ENCODE assay signal across 1 cellular context in genomic region chr6:15691250-15691869, GRCh38.
TF ChIP-seq lines count a peak whose summit lies in the region.

No MANE protein-coding gene starts in this region.

TF ChIP-seq in HepG2, 621 proteins besides CTCF, POLR2A, EP300 and RAD21 (continued from another document and continues in another):
- peak; percentile 75 for TF ChIP-seq ARID5B (CRISPR knock-in tag; IDR thresholded peaks at IDR 0.05)
- 0 out of 2 replicates have a peak, but pooled peaks have one; percentile 24 for TF ChIP-seq ZNF335 (CRISPR knock-in tag; IDR thresholded peaks at IDR 0.05)
- no peak for TF ChIP-seq FOXP4 (CRISPR knock-in tag; IDR thresholded peaks at IDR 0.05)
- no peak for TF ChIP-seq HOXA7 (CRISPR knock-in tag; IDR thresholded peaks at IDR 0.05)
- 0 out of 2 replicates have a peak, but pooled peaks have one; percentile 38 for TF ChIP-seq NFE2L2 (IDR thresholded peaks at IDR 0.05; ENCODE audit: low read length)
- no peak for TF ChIP-seq ZNF138 (CRISPR knock-in tag; IDR thresholded peaks at IDR 0.05; ENCODE audit: low read depth)
- TF ChIP-seq CBFB (CRISPR knock-in tag; IDR thresholded peaks at IDR 0.05), result peak; percentile 55; the same call in 1 of the 2 replicates
- no peak for TF ChIP-seq ADNP (CRISPR knock-in tag; IDR thresholded peaks at IDR 0.05)
- no peak for TF ChIP-seq SETDB1 (CRISPR knock-in tag; IDR thresholded peaks at IDR 0.05; ENCODE audit: borderline replicate concordance)
- TF ChIP-seq MAFK (conservative IDR thresholded peaks at IDR 0.05 in 1 of 2, IDR thresholded peaks at IDR 0.05 in 1 of 2; ENCODE audit: low read length in 2 of 2), result peak; percentile 29 to 40; a peak in 1 of 4 replicates
- TF ChIP-seq THRA (CRISPR knock-in tag; IDR thresholded peaks at IDR 0.05; ENCODE audit: borderline replicate concordance), result peak; percentile 65
- 0 out of 2 replicates have a peak, but pooled peaks have one; percentile 29 for TF ChIP-seq CC2D1A (CRISPR knock-in tag; IDR thresholded peaks at IDR 0.05)
- TF ChIP-seq, protein P1, sequence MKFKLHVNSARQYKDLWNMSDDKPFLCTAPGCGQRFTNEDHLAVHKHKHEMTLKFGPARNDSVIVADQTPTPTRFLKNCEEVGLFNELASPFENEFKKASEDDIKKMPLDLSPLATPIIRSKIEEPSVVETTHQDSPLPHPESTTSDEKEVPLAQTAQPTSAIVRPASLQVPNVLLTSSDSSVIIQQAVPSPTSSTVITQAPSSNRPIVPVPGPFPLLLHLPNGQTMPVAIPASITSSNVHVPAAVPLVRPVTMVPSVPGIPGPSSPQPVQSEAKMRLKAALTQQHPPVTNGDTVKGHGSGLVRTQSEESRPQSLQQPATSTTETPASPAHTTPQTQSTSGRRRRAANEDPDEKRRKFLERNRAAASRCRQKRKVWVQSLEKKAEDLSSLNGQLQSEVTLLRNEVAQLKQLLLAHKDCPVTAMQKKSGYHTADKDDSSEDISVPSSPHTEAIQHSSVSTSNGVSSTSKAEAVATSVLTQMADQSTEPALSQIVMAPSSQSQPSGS (CRISPR knock-in tag; IDR thresholded peaks at IDR 0.05), result peak; percentile 37; the same call in 1 of the 2 replicates
- TF ChIP-seq GRHL1 (CRISPR knock-in tag; conservative IDR thresholded peaks at IDR 0.05), result no peak
- TF ChIP-seq ZNF652 (CRISPR knock-in tag; IDR thresholded peaks at IDR 0.05; ENCODE audit: borderline replicate concordance, low read depth), result peak; percentile 65; the same call in 1 of the 2 replicates
- peak; percentile 74; the same call in 1 of the 2 replicates for TF ChIP-seq MIER3 (CRISPR knock-in tag; IDR thresholded peaks at IDR 0.05; ENCODE audit: borderline replicate concordance)
- TF ChIP-seq, protein P2, sequence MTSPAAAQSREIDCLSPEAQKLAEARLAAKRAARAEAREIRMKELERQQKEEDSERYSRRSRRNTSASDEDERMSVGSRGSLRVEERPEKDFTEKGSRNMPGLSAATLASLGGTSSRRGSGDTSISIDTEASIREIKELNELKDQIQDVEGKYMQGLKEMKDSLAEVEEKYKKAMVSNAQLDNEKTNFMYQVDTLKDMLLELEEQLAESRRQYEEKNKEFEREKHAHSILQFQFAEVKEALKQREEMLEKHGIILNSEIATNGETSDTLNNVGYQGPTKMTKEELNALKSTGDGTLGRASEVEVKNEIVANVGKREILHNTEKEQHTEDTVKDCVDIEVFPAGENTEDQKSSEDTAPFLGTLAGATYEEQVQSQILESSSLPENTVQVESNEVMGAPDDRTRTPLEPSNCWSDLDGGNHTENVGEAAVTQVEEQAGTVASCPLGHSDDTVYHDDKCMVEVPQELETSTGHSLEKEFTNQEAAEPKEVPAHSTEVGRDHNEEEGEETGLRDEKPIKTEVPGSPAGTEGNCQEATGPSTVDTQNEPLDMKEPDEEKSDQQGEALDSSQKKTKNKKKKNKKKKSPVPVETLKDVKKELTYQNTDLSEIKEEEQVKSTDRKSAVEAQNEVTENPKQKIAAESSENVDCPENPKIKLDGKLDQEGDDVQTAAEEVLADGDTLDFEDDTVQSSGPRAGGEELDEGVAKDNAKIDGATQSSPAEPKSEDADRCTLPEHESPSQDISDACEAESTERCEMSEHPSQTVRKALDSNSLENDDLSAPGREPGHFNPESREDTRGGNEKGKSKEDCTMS (CRISPR knock-in tag; conservative IDR thresholded peaks at IDR 0.05), result no peak
- 0 out of 2 replicates have a peak, but pooled peaks have one; percentile 33 for TF ChIP-seq ZNF446 (CRISPR knock-in tag; IDR thresholded peaks at IDR 0.05)
- TF ChIP-seq, protein P3, sequence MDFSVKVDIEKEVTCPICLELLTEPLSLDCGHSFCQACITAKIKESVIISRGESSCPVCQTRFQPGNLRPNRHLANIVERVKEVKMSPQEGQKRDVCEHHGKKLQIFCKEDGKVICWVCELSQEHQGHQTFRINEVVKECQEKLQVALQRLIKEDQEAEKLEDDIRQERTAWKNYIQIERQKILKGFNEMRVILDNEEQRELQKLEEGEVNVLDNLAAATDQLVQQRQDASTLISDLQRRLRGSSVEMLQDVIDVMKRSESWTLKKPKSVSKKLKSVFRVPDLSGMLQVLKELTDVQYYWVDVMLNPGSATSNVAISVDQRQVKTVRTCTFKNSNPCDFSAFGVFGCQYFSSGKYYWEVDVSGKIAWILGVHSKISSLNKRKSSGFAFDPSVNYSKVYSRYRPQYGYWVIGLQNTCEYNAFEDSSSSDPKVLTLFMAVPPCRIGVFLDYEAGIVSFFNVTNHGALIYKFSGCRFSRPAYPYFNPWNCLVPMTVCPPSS (IDR thresholded peaks at IDR 0.05), result no peak
- TF ChIP-seq ZMYM3 (CRISPR knock-in tag; IDR thresholded peaks at IDR 0.05), result no peak
- TF ChIP-seq, protein P4, sequence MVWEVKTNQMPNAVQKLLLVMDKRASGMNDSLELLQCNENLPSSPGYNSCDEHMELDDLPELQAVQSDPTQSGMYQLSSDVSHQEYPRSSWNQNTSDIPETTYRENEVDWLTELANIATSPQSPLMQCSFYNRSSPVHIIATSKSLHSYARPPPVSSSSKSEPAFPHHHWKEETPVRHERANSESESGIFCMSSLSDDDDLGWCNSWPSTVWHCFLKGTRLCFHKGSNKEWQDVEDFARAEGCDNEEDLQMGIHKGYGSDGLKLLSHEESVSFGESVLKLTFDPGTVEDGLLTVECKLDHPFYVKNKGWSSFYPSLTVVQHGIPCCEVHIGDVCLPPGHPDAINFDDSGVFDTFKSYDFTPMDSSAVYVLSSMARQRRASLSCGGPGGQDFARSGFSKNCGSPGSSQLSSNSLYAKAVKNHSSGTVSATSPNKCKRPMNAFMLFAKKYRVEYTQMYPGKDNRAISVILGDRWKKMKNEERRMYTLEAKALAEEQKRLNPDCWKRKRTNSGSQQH (CRISPR knock-in tag; IDR thresholded peaks at IDR 0.05; ENCODE audit: low read depth), result 0 out of 2 replicates have a peak, but pooled peaks have one; percentile 47
- TF ChIP-seq, protein P5, sequence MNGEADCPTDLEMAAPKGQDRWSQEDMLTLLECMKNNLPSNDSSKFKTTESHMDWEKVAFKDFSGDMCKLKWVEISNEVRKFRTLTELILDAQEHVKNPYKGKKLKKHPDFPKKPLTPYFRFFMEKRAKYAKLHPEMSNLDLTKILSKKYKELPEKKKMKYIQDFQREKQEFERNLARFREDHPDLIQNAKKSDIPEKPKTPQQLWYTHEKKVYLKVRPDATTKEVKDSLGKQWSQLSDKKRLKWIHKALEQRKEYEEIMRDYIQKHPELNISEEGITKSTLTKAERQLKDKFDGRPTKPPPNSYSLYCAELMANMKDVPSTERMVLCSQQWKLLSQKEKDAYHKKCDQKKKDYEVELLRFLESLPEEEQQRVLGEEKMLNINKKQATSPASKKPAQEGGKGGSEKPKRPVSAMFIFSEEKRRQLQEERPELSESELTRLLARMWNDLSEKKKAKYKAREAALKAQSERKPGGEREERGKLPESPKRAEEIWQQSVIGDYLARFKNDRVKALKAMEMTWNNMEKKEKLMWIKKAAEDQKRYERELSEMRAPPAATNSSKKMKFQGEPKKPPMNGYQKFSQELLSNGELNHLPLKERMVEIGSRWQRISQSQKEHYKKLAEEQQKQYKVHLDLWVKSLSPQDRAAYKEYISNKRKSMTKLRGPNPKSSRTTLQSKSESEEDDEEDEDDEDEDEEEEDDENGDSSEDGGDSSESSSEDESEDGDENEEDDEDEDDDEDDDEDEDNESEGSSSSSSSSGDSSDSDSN (CRISPR knock-in tag; IDR thresholded peaks at IDR 0.05), result no peak
- TF ChIP-seq KLF16 (CRISPR knock-in tag; IDR thresholded peaks at IDR 0.05), result peak in 1 of 2 experiments; percentile 79; a peak in 1 of 4 replicates
- TF ChIP-seq ZNF609 (CRISPR knock-in tag; IDR thresholded peaks at IDR 0.05; ENCODE audit: borderline replicate concordance), result 0 out of 2 replicates have a peak, but pooled peaks have one; percentile 17
- TF ChIP-seq ZNF251 (CRISPR knock-in tag; IDR thresholded peaks at IDR 0.05), result no peak
- TF ChIP-seq ZNF782 (CRISPR knock-in tag; IDR thresholded peaks at IDR 0.05; ENCODE audit: borderline replicate concordance), result no peak
- TF ChIP-seq KLF15 (CRISPR knock-in tag; IDR thresholded peaks at IDR 0.05; ENCODE audit: borderline replicate concordance), result no peak
- peak; percentile 95 for TF ChIP-seq TEAD3 (CRISPR knock-in tag; optimal IDR thresholded peaks at IDR 0.05; ENCODE audit: borderline replicate concordance)
- no peak for TF ChIP-seq MYNN (CRISPR knock-in tag; IDR thresholded peaks at IDR 0.05; ENCODE audit: low read depth)
